1 cellular context compared by ENCODE assay signal in the genomic region with DNA sequence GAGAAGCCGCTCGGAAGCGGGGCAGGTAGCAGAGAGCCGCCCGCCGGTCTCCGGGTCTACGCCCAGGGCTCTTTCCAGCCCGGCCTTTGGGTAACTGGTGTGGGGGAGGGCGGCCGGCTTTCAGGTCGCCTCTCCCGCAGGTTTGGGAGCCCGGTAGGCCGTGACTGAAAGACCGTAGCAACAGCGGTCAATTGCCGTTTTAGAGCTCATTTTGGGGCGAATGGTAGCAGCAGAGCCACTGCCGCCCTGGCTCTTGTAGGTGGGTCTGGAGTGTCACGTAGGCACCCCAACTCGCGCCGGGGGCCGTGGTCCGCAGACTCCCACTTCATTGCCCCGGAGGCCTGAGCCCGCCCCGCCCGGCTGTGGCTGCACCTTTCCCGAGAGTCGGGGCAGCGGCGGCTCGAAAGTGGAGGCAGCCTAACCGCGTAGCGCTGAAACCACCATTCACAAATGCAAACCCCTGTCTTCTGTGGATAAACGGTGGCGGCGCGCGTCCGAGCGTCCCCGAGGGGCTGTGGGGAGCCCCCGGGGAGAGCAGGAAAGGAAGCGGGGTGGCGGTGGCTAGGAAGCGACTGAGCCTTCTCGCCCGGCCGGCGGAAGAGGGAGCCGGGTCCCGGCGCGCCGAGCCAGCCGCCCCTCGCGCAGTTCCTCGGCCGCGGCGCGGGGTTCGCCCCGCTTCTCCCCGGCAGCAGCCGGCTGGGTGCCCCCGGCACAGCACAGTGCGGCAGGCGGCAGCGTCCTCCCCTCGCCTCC.
TF ChIP-seq lines count a peak whose summit lies in the region.

No MANE protein-coding gene starts in this region.

TF ChIP-seq in HEK293, 187 proteins besides CTCF, POLR2A, EP300 and RAD21 (continued from another document):
- TF ChIP-seq PBX3 (CRISPR knock-in tag; IDR thresholded peaks at IDR 0.05) = no peak
- TF ChIP-seq, protein P1, sequence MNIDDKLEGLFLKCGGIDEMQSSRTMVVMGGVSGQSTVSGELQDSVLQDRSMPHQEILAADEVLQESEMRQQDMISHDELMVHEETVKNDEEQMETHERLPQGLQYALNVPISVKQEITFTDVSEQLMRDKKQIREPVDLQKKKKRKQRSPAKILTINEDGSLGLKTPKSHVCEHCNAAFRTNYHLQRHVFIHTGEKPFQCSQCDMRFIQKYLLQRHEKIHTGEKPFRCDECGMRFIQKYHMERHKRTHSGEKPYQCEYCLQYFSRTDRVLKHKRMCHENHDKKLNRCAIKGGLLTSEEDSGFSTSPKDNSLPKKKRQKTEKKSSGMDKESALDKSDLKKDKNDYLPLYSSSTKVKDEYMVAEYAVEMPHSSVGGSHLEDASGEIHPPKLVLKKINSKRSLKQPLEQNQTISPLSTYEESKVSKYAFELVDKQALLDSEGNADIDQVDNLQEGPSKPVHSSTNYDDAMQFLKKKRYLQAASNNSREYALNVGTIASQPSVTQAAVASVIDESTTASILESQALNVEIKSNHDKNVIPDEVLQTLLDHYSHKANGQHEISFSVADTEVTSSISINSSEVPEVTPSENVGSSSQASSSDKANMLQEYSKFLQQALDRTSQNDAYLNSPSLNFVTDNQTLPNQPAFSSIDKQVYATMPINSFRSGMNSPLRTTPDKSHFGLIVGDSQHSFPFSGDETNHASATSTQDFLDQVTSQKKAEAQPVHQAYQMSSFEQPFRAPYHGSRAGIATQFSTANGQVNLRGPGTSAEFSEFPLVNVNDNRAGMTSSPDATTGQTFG (tag by site-specific recombination; IDR thresholded peaks at IDR 0.05; ENCODE audit: borderline replicate concordance) = no peak
- TF ChIP-seq ZNF544 (tag by site-specific recombination; IDR thresholded peaks at IDR 0.05) = no peak
- TF ChIP-seq REPIN1 (tag by site-specific recombination; IDR thresholded peaks at IDR 0.05; ENCODE audit: low read depth) = no peak
- TF ChIP-seq, protein P2, sequence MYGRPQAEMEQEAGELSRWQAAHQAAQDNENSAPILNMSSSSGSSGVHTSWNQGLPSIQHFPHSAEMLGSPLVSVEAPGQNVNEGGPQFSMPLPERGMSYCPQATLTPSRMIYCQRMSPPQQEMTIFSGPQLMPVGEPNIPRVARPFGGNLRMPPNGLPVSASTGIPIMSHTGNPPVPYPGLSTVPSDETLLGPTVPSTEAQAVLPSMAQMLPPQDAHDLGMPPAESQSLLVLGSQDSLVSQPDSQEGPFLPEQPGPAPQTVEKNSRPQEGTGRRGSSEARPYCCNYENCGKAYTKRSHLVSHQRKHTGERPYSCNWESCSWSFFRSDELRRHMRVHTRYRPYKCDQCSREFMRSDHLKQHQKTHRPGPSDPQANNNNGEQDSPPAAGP (tag by site-specific recombination; IDR thresholded peaks at IDR 0.05) = 0 out of 2 replicates have a peak, but pooled peaks have one; percentile 45
- no peak for TF ChIP-seq ZBTB7A (tag by site-specific recombination; IDR thresholded peaks at IDR 0.05; ENCODE audit: low read depth)
- TF ChIP-seq ZEB2 (tag by site-specific recombination; IDR thresholded peaks at IDR 0.05) = peak; percentile 41; the same call in 1 of the 2 replicates
- TF ChIP-seq ZSCAN30 (tag by site-specific recombination; IDR thresholded peaks at IDR 0.05) = no peak
- TF ChIP-seq GLI2 (tag by site-specific recombination; IDR thresholded peaks at IDR 0.05; ENCODE audit: borderline replicate concordance, low read depth) = no peak
- peak; percentile 43; the same call in 1 of the 2 replicates for TF ChIP-seq ZBTB20 (tag by site-specific recombination; IDR thresholded peaks at IDR 0.05)
- TF ChIP-seq ZNF175 (tag by site-specific recombination; IDR thresholded peaks at IDR 0.05) = no peak
- TF ChIP-seq, protein P3, sequence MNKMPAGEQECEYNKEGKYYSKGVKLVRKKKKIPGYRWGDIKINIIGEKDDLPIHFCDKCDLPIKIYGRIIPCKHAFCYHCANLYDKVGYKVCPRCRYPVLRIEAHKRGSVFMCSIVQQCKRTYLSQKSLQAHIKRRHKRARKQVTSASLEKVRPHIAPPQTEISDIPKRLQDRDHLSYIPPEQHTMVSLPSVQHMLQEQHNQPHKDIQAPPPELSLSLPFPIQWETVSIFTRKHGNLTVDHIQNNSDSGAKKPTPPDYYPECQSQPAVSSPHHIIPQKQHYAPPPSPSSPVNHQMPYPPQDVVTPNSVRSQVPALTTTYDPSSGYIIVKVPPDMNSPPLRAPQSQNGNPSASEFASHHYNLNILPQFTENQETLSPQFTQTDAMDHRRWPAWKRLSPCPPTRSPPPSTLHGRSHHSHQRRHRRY (tag by site-specific recombination; IDR thresholded peaks at IDR 0.05) = no peak
- no peak for TF ChIP-seq ZNF610 (tag by site-specific recombination; IDR thresholded peaks at IDR 0.05; ENCODE audit: borderline replicate concordance)
- TF ChIP-seq ZNF350 (tag by site-specific recombination; IDR thresholded peaks at IDR 0.05) = no peak
- TF ChIP-seq ZNF10 (tag by site-specific recombination; IDR thresholded peaks at IDR 0.05) = no peak
- TF ChIP-seq ZNF146 (tag by site-specific recombination; IDR thresholded peaks at IDR 0.05) = no peak
- TF ChIP-seq ZNF302 (tag by site-specific recombination; IDR thresholded peaks at IDR 0.05; ENCODE audit: low read depth) = no peak
- TF ChIP-seq ZNF423 (tag by site-specific recombination; IDR thresholded peaks at IDR 0.05) = peak; percentile 16; the same call in 1 of the 2 replicates
- TF ChIP-seq, protein P4, sequence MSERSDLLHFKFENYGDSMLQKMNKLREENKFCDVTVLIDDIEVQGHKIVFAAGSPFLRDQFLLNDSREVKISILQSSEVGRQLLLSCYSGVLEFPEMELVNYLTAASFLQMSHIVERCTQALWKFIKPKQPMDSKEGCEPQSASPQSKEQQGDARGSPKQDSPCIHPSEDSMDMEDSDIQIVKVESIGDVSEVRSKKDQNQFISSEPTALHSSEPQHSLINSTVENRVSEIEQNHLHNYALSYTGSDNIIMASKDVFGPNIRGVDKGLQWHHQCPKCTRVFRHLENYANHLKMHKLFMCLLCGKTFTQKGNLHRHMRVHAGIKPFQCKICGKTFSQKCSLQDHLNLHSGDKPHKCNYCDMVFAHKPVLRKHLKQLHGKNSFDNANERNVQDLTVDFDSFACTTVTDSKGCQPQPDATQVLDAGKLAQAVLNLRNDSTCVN (tag by site-specific recombination; optimal IDR thresholded peaks at IDR 0.05) = no peak
- TF ChIP-seq ZNF792 (tag by site-specific recombination; IDR thresholded peaks at IDR 0.05) = no peak
- TF ChIP-seq HOXD13 (CRISPR knock-in tag; IDR thresholded peaks at IDR 0.05; ENCODE audit: borderline replicate concordance) = no peak
- 0 out of 2 replicates have a peak, but pooled peaks have one; percentile 34 for TF ChIP-seq ZNF501 (tag by site-specific recombination; IDR thresholded peaks at IDR 0.05)
- no peak for TF ChIP-seq SP7 (tag by site-specific recombination; IDR thresholded peaks at IDR 0.05)
- TF ChIP-seq, protein P5, sequence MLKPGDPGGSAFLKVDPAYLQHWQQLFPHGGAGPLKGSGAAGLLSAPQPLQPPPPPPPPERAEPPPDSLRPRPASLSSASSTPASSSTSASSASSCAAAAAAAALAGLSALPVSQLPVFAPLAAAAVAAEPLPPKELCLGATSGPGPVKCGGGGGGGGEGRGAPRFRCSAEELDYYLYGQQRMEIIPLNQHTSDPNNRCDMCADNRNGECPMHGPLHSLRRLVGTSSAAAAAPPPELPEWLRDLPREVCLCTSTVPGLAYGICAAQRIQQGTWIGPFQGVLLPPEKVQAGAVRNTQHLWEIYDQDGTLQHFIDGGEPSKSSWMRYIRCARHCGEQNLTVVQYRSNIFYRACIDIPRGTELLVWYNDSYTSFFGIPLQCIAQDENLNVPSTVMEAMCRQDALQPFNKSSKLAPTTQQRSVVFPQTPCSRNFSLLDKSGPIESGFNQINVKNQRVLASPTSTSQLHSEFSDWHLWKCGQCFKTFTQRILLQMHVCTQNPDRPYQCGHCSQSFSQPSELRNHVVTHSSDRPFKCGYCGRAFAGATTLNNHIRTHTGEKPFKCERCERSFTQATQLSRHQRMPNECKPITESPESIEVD (tag by site-specific recombination; IDR thresholded peaks at IDR 0.05) = no peak
- TF ChIP-seq ZBTB21 (tag by site-specific recombination; IDR thresholded peaks at IDR 0.05) = no peak
